1 cellular context compared by ENCODE assay signal in genomic region chr19:610801-611505, GRCh38.
TF ChIP-seq lines count a peak whose summit lies in the region.

No MANE protein-coding gene starts in this region.

TF ChIP-seq in GM12878, 131 proteins besides CTCF, POLR2A, EP300 and RAD21 (continues in another document):
- TF ChIP-seq EED (IDR thresholded peaks at IDR 0.05; ENCODE audit: low read depth) (0 out of 2 replicates have a peak, but pooled peaks have one; percentile 4), SREBF1 (IDR thresholded peaks at IDR 0.05; ENCODE audit: low read length) (no peak), ETV6 (conservative IDR thresholded peaks at IDR 0.05 in 1 of 2, IDR thresholded peaks at IDR 0.05 in 1 of 2; ENCODE audit: borderline replicate concordance in 1 of 2, low read depth in 1 of 2) (no peak), WRNIP1 (IDR thresholded peaks at IDR 0.05; ENCODE audit: borderline replicate concordance, low read depth, low read length) (no peak), GABPA (IDR thresholded peaks at IDR 0.05; ENCODE audit: low read depth) (peak; percentile 74; the same call in 1 of the 2 replicates), PAX5 (IDR thresholded peaks at IDR 0.05; ENCODE audit: borderline replicate concordance, low read depth, low read length) (0 out of 2 replicates have a peak, but pooled peaks have one; percentile 18), MYC (IDR thresholded peaks at IDR 0.05; ENCODE audit: insufficient read depth, insufficient read length, insufficient replicate concordance, low read length, severe bottlenecking) (no peak), SP1 (IDR thresholded peaks at IDR 0.05; ENCODE audit: low read depth, low read length) (no peak), NR2C2 (IDR thresholded peaks at IDR 0.05; ENCODE audit: borderline replicate concordance, control insufficient read depth, insufficient read length, low read depth) (no peak), BACH1 (IDR thresholded peaks at IDR 0.05; ENCODE audit: borderline replicate concordance) (no peak; the same call in 1 of the 2 replicates), RELA (IDR thresholded peaks at IDR 0.05; ENCODE audit: borderline replicate concordance, partially characterized antibody) (no peak), ZNF274 (IDR thresholded peaks at IDR 0.05; ENCODE audit: insufficient read depth, insufficient read length) (no peak), USF2 (IDR thresholded peaks at IDR 0.05; ENCODE audit: borderline replicate concordance, low read depth, low read length) (no peak), RAD51 (IDR thresholded peaks at IDR 0.05) (no peak), BCL3 (IDR thresholded peaks at IDR 0.05; ENCODE audit: borderline replicate concordance, insufficient read depth, low read depth, low read length, poor library complexity, severe bottlenecking) (no peak), LARP7 (IDR thresholded peaks at IDR 0.05) (peak; percentile 60; the same call in 1 of the 2 replicates), BRCA1 (IDR thresholded peaks at IDR 0.05; ENCODE audit: low read depth, low read length) (no peak), NKRF (conservative IDR thresholded peaks at IDR 0.05) (no peak), ZNF687 (IDR thresholded peaks at IDR 0.05) (peak; percentile 39; the same call in 1 of the 2 replicates), ELK1 (IDR thresholded peaks at IDR 0.05; ENCODE audit: low read depth, low read length) (0 out of 2 replicates have a peak, but pooled peaks have one; percentile 35), CEBPB (IDR thresholded peaks at IDR 0.05; ENCODE audit: borderline replicate concordance in 1 of 2, low read depth in 2 of 2, low read length in 2 of 2) (no peak), BCLAF1 (IDR thresholded peaks at IDR 0.05) (no peak), NFIC (IDR thresholded peaks at IDR 0.05; ENCODE audit: low read depth, low read length) (no peak), NBN (IDR thresholded peaks at IDR 0.05) (0 out of 2 replicates have a peak, but pooled peaks have one; percentile 39), HDGF (IDR thresholded peaks at IDR 0.05) (peak; percentile 50; the same call in 1 of the 2 replicates), ZNF217 (IDR thresholded peaks at IDR 0.05) (no peak), TAF1 (IDR thresholded peaks at IDR 0.05; ENCODE audit: borderline replicate concordance, low read depth, low read length) (no peak), ZBED1 (IDR thresholded peaks at IDR 0.05; ENCODE audit: borderline replicate concordance) (no peak), SUPT20H (IDR thresholded peaks at IDR 0.05; ENCODE audit: borderline replicate concordance, control insufficient read depth, low read depth, low read length) (no peak), IKZF1 (conservative IDR thresholded peaks at IDR 0.05) (peak; percentile 65; the same call in 1 of the 2 replicates), ZZZ3 (IDR thresholded peaks at IDR 0.05; ENCODE audit: control insufficient read depth, insufficient read length, low read depth) (no peak), MEF2B (IDR thresholded peaks at IDR 0.05; ENCODE audit: partially characterized antibody, poor library complexity, severe bottlenecking) (peak; percentile 61), ZBTB40 (IDR thresholded peaks at IDR 0.05; ENCODE audit: borderline replicate concordance) (peak; percentile 78; the same call in 1 of the 2 replicates), E2F8 (IDR thresholded peaks at IDR 0.05; ENCODE audit: low read depth, partially characterized antibody) (no peak), MLLT1 (IDR thresholded peaks at IDR 0.05) (peak; percentile 31; the same call in 1 of the 2 replicates), CREM (IDR thresholded peaks at IDR 0.05; ENCODE audit: low read depth) (0 out of 2 replicates have a peak, but pooled peaks have one; percentile 10)
